In genomic region chr20:40749985-40750506, GRCh38 we compare ENCODE assay signal across 25 cellular contexts.
"Had no signal": no experiment of that assay in that cellular context is flagged by ENCODE, and none has a peak within 500 bp of the region (broad histone marks: within the 10 kb centered on the region; RNA-seq: fewer than 3 reads in every experiment).

No MANE protein-coding gene starts in this region.

- H3K4me2 ChIP-seq: neural progenitor cell, smooth muscle cell had no signal

- H3K9me3 ChIP-seq: left ventricle myocardium inferior, pancreas, right lobe of liver had no signal

- H3K9ac ChIP-seq: neural progenitor cell had no signal

- H3K36me3 ChIP-seq: brain microvascular endothelial cell, left ventricle myocardium inferior, neural progenitor cell, pancreas, right lobe of liver had no signal

- H3K4me3 ChIP-seq: left ventricle myocardium inferior, neural progenitor cell, pancreas, right lobe of liver, smooth muscle cell had no signal

- H3K4me1 Mint-ChIP-seq: activated B cell treated with CpG ODN at 0.5 μM for 24 hours, neural progenitor cell had no signal

- ATAC-seq: activated CD8-positive, alpha-beta memory T cell treated with anti-CD3 and anti-CD28 coated beads, Interleukin-2, amount 10 ng/mL, durations not matched to agents 7 days and 5 days; esophagus mucosa; foreskin keratinocyte; naive thymus-derived CD4-positive, alpha-beta T cell; right lobe of liver; stimulated activated effector memory CD8-positive, alpha-beta T cell treated with anti-CD3 and anti-CD28 coated beads, Interleukin-12 subunit alpha, Interleukin-12 subunit beta, amount 100 ng/mL, for 72 hours had no signal

- H3K36me3 Mint-ChIP-seq: activated CD4-positive, alpha-beta memory T cell treated with anti-CD3 and anti-CD28 coated beads for 36 hours; memory B cell; naive thymus-derived CD4-positive, alpha-beta T cell; neural progenitor cell; stimulated activated effector memory CD8-positive, alpha-beta T cell treated with anti-CD3 and anti-CD28 coated beads, Interleukin-12 subunit alpha, Interleukin-12 subunit beta, amount 100 ng/mL, for 72 hours had no signal

- H3K27me3 ChIP-seq: brain microvascular endothelial cell, neural progenitor cell, pancreas, right lobe of liver had no signal

- DNase-seq: activated B cell treated with CpG ODN at 0.5 μM for 24 hours; activated CD4-positive, alpha-beta memory T cell treated with anti-CD3 and anti-CD28 coated beads for 36 hours; activated CD4-positive, alpha-beta T cell treated with anti-CD3 and anti-CD28 coated beads for 4 hours; activated CD8-positive, alpha-beta memory T cell treated with anti-CD3 and anti-CD28 coated beads, Interleukin-2, amount 10 ng/mL, durations not matched to agents 7 days and 5 days; activated naive CD4-positive, alpha-beta T cell treated with Interleukin-2 at 50 U/mL for 16 hours; activated naive CD8-positive, alpha-beta T cell treated with anti-CD3 and anti-CD28 coated beads, Interleukin-2, amount 10 ng/mL, durations not matched to agents 7 days and 5 days; activated T-cell treated with anti-CD3 and anti-CD28 coated beads, Interleukin-2, amount 50 U/mL, for 1 hour; amygdala; brain microvascular endothelial cell; cortex of kidney; effector CD4-positive, alpha-beta T cell; foreskin keratinocyte; glutamatergic neuron; left ventricle myocardium inferior; naive thymus-derived CD4-positive, alpha-beta T cell; pancreas; right lobe of liver; stimulated activated CD4-positive, alpha-beta T cell treated with anti-CD3 and anti-CD28 coated beads, Interleukin-4, amount 100 ng/mL, for 1 hour had no signal

- H3K27me3 Mint-ChIP-seq: activated CD4-positive, alpha-beta memory T cell treated with anti-CD3 and anti-CD28 coated beads for 36 hours had no signal

- H3K27ac ChIP-seq: brain microvascular endothelial cell, foreskin keratinocyte, left ventricle myocardium inferior, neural progenitor cell, pancreas, right lobe of liver had no signal

- H3K4me1 ChIP-seq: foreskin keratinocyte, neural progenitor cell, pancreas, right lobe of liver had no signal

- H2AFZ ChIP-seq: neural progenitor cell had no signal

- H3K9me3 Mint-ChIP-seq: activated B cell treated with CpG ODN at 0.5 μM for 24 hours; activated CD4-positive, alpha-beta memory T cell treated with anti-CD3 and anti-CD28 coated beads for 36 hours; activated naive CD8-positive, alpha-beta T cell treated with anti-CD3 and anti-CD28 coated beads, Interleukin-2, amount 10 ng/mL, durations not matched to agents 7 days and 5 days; activated T-helper 2 cell treated with anti-CD3 and anti-CD28 coated beads, Interferon-gamma antibody, Interleukin-2, Interleukin-4, amounts not matched to agents 10 μg/mL and 5 μg/mL and 100 μg/mL, durations not matched to agents 14 hours and 24 hours and 36 hours; memory B cell; neural progenitor cell; stimulated activated effector memory CD8-positive, alpha-beta T cell treated with anti-CD3 and anti-CD28 coated beads, Interleukin-12 subunit alpha, Interleukin-12 subunit beta, amount 100 ng/mL, for 72 hours; T-helper 2 cell treated with Interferon-gamma antibody and Interleukin-4, amounts not matched to agents 5 μg/mL and 100 μg/mL, for 36 hours had no signal

- H3K4me3 Mint-ChIP-seq: activated B cell treated with CpG ODN at 0.5 μM for 24 hours; activated CD4-positive, alpha-beta memory T cell treated with anti-CD3 and anti-CD28 coated beads for 36 hours; activated CD8-positive, alpha-beta memory T cell treated with anti-CD3 and anti-CD28 coated beads, Interleukin-2, amount 10 ng/mL, durations not matched to agents 7 days and 5 days; activated naive CD8-positive, alpha-beta T cell treated with anti-CD3 and anti-CD28 coated beads, Interleukin-2, amount 10 ng/mL, durations not matched to agents 7 days and 5 days; memory B cell; naive thymus-derived CD4-positive, alpha-beta T cell; neural progenitor cell; stimulated activated effector memory CD8-positive, alpha-beta T cell treated with anti-CD3 and anti-CD28 coated beads, Interleukin-12 subunit alpha, Interleukin-12 subunit beta, amount 100 ng/mL, for 72 hours; T-helper 2 cell treated with Interferon-gamma antibody and Interleukin-4, amounts not matched to agents 5 μg/mL and 100 μg/mL, for 36 hours had no signal

- H3K27ac Mint-ChIP-seq: activated B cell treated with CpG ODN at 0.5 μM for 24 hours; activated CD4-positive, alpha-beta memory T cell treated with anti-CD3 and anti-CD28 coated beads for 36 hours; activated CD8-positive, alpha-beta memory T cell treated with anti-CD3 and anti-CD28 coated beads, Interleukin-2, amount 10 ng/mL, durations not matched to agents 7 days and 5 days; activated naive CD8-positive, alpha-beta T cell treated with anti-CD3 and anti-CD28 coated beads, Interleukin-2, amount 10 ng/mL, durations not matched to agents 7 days and 5 days; activated T-helper 2 cell treated with anti-CD3 and anti-CD28 coated beads, Interferon-gamma antibody, Interleukin-2, Interleukin-4, amounts not matched to agents 10 μg/mL and 5 μg/mL and 100 μg/mL, durations not matched to agents 14 hours and 24 hours and 36 hours; memory B cell; naive thymus-derived CD4-positive, alpha-beta T cell; neural progenitor cell; stimulated activated effector memory CD8-positive, alpha-beta T cell treated with anti-CD3 and anti-CD28 coated beads, Interleukin-12 subunit alpha, Interleukin-12 subunit beta, amount 100 ng/mL, for 72 hours; T-helper 2 cell treated with Interferon-gamma antibody and Interleukin-4, amounts not matched to agents 5 μg/mL and 100 μg/mL, for 36 hours had no signal
